In the genomic region with DNA sequence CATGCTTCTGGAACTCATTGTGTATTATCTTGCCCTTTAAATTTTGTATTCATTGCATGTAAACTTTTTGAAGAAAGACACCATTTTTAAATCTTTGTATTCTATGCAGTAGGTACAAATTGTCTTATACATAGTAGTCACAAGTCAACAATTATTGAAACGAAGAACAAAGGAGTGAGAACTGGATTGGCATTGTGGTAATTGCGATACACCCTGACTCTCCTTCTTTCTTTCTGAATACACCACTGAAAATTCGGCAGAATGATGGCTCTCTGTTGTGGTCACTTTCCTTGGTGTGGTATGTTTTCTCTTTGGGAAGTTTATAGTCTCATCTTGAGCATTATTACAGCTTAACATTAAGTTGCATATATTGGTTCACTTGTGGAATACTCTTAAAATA, we compare ENCODE assay signal across 33 cellular contexts.
"Had no signal": no experiment of that assay in that cellular context is flagged by ENCODE, and none has a peak within 500 bp of the region (broad histone marks: within the 10 kb centered on the region; RNA-seq: fewer than 3 reads in every experiment).

No MANE protein-coding gene starts in this region.

- H3K4me1 Mint-ChIP-seq: endodermal cell had no signal

- H3K27me3 ChIP-seq: ascending aorta, brain microvascular endothelial cell, dorsolateral prefrontal cortex, foreskin keratinocyte, gastrocnemius medialis, heart left ventricle had no signal

- H3K27me3 Mint-ChIP-seq: activated B cell treated with CpG ODN at 0.5 μM for 24 hours; activated CD4-positive, alpha-beta memory T cell treated with anti-CD3 and anti-CD28 coated beads for 36 hours; activated CD4-positive, alpha-beta T cell treated with anti-CD3 and anti-CD28 coated beads for 36 hours; activated CD4-positive, alpha-beta T cell treated with anti-CD3 and anti-CD28 coated beads, Interleukin-2, amount 10 ng/mL, durations not matched to agents 24 days and 14 days; activated CD8-positive, alpha-beta memory T cell treated with anti-CD3 and anti-CD28 coated beads, Interleukin-2, amount 10 ng/mL, durations not matched to agents 7 days and 5 days; activated naive CD4-positive, alpha-beta T cell treated with anti-CD3 and anti-CD28 coated beads, Interleukin-2, amount 50 U/mL, for 24 hours; activated naive CD8-positive, alpha-beta T cell treated with anti-CD3 and anti-CD28 coated beads, Interleukin-2, amount 10 ng/mL, durations not matched to agents 7 days and 5 days; central memory CD8-positive, alpha-beta T cell; dendritic cell treated with granulocyte-macrophage colony-stimulating factor and Interleukin-4, amounts not matched to agents 40 ng/mL and 50 ng/mL, for 4 days; T-helper 17 cell had no signal

- H3K27ac ChIP-seq: ascending aorta, brain microvascular endothelial cell, coronary artery, dorsolateral prefrontal cortex, foreskin keratinocyte, gastrocnemius medialis, heart left ventricle, WERI-Rb-1 had no signal

- H3K9me3 Mint-ChIP-seq: activated B cell treated with CpG ODN at 0.5 μM for 24 hours; activated CD4-positive, alpha-beta memory T cell treated with anti-CD3 and anti-CD28 coated beads for 36 hours; activated naive CD4-positive, alpha-beta T cell treated with anti-CD3 and anti-CD28 coated beads for 36 hours; activated naive CD4-positive, alpha-beta T cell treated with anti-CD3 and anti-CD28 coated beads, Interleukin-2, amount 50 U/mL, for 24 hours; activated T-cell treated with anti-CD3 and anti-CD28 coated beads, Interleukin-2, amount 50 U/mL, for 4 hours; central memory CD8-positive, alpha-beta T cell; endodermal cell had no signal

- H3K36me3 ChIP-seq: ascending aorta, brain microvascular endothelial cell, gastrocnemius medialis, heart left ventricle, WERI-Rb-1 had no signal

- H3K4me3 Mint-ChIP-seq: activated B cell treated with CpG ODN at 0.5 μM for 24 hours; activated CD4-positive, alpha-beta memory T cell treated with anti-CD3 and anti-CD28 coated beads for 36 hours; activated CD4-positive, alpha-beta T cell treated with anti-CD3 and anti-CD28 coated beads for 36 hours; activated CD4-positive, alpha-beta T cell treated with anti-CD3 and anti-CD28 coated beads, Interleukin-2, amount 10 ng/mL, durations not matched to agents 24 days and 14 days; activated CD8-positive, alpha-beta memory T cell treated with anti-CD3 and anti-CD28 coated beads, Interleukin-2, amount 10 ng/mL, durations not matched to agents 7 days and 5 days; activated CD8-positive, alpha-beta T cell treated with anti-CD3 and anti-CD28 coated beads, Interleukin-2, amount 10 ng/mL, durations not matched to agents 7 days and 5 days; activated naive CD4-positive, alpha-beta T cell treated with anti-CD3 and anti-CD28 coated beads for 36 hours; activated naive CD4-positive, alpha-beta T cell treated with anti-CD3 and anti-CD28 coated beads, Interleukin-2, amount 50 U/mL, for 24 hours; activated naive CD8-positive, alpha-beta T cell treated with anti-CD3 and anti-CD28 coated beads, Interleukin-2, amount 10 ng/mL, durations not matched to agents 7 days and 5 days; activated T-cell treated with anti-CD3 and anti-CD28 coated beads, Interleukin-2, amount 50 U/mL, for 4 hours; central memory CD8-positive, alpha-beta T cell; dendritic cell treated with granulocyte-macrophage colony-stimulating factor and Interleukin-4, amounts not matched to agents 40 ng/mL and 50 ng/mL, for 4 days; endodermal cell; T-helper 17 cell; T-helper 2 cell treated with Interferon-gamma antibody and Interleukin-4, amounts not matched to agents 5 μg/mL and 100 μg/mL, for 36 hours had no signal

- FAIRE-seq: bronchial epithelial cell had no signal

- H3K4me3 ChIP-seq: ascending aorta, coronary artery, dorsolateral prefrontal cortex, gastrocnemius medialis, heart left ventricle had no signal

- H3K4me1 ChIP-seq: foreskin keratinocyte, gastrocnemius medialis had no signal

- H3K27ac Mint-ChIP-seq: activated B cell treated with CpG ODN at 0.5 μM for 24 hours; activated CD4-positive, alpha-beta memory T cell treated with anti-CD3 and anti-CD28 coated beads for 36 hours; activated CD4-positive, alpha-beta T cell treated with anti-CD3 and anti-CD28 coated beads for 36 hours; activated CD4-positive, alpha-beta T cell treated with anti-CD3 and anti-CD28 coated beads, Interleukin-2, amount 10 ng/mL, durations not matched to agents 24 days and 14 days; activated CD8-positive, alpha-beta memory T cell treated with anti-CD3 and anti-CD28 coated beads, Interleukin-2, amount 10 ng/mL, durations not matched to agents 7 days and 5 days; activated CD8-positive, alpha-beta T cell treated with anti-CD3 and anti-CD28 coated beads, Interleukin-2, amount 10 ng/mL, durations not matched to agents 7 days and 5 days; activated naive CD4-positive, alpha-beta T cell treated with anti-CD3 and anti-CD28 coated beads for 36 hours; activated naive CD4-positive, alpha-beta T cell treated with anti-CD3 and anti-CD28 coated beads, Interleukin-2, amount 50 U/mL, for 24 hours; activated naive CD8-positive, alpha-beta T cell treated with anti-CD3 and anti-CD28 coated beads, Interleukin-2, amount 10 ng/mL, durations not matched to agents 7 days and 5 days; dendritic cell treated with granulocyte-macrophage colony-stimulating factor and Interleukin-4, amounts not matched to agents 40 ng/mL and 50 ng/mL, for 4 days; endodermal cell; T-helper 17 cell; T-helper 2 cell treated with Interferon-gamma antibody and Interleukin-4, amounts not matched to agents 5 μg/mL and 100 μg/mL, for 36 hours had no signal

- ATAC-seq: activated CD4-positive, alpha-beta T cell treated with anti-CD3 and anti-CD28 coated beads for 36 hours; activated CD8-positive, alpha-beta memory T cell treated with anti-CD3 and anti-CD28 coated beads, Interleukin-2, amount 10 ng/mL, durations not matched to agents 7 days and 5 days; activated CD8-positive, alpha-beta T cell treated with anti-CD3 and anti-CD28 coated beads, Interleukin-2, amount 10 ng/mL, durations not matched to agents 7 days and 5 days; esophagus mucosa; foreskin keratinocyte; gastrocnemius medialis; heart left ventricle; T-helper 17 cell had no signal

- DNase-seq: activated B cell treated with CpG ODN at 0.5 μM for 24 hours; activated CD4-positive, alpha-beta memory T cell treated with anti-CD3 and anti-CD28 coated beads for 36 hours; activated CD4-positive, alpha-beta T cell treated with anti-CD3 and anti-CD28 coated beads for 36 hours; activated CD4-positive, alpha-beta T cell treated with anti-CD3 and anti-CD28 coated beads, Interleukin-2, amount 10 ng/mL, durations not matched to agents 24 days and 14 days; activated CD4-positive, CD25-positive, alpha-beta regulatory T cell treated with anti-CD3 and anti-CD28 coated beads, Interleukin-2, amount 50 U/mL, for 72 hours; activated CD8-positive, alpha-beta memory T cell treated with anti-CD3 and anti-CD28 coated beads, Interleukin-2, amount 10 ng/mL, durations not matched to agents 7 days and 5 days; activated CD8-positive, alpha-beta memory T cell treated with anti-CD3 and anti-CD28 coated beads, Interleukin-2, amount 50 U/mL, for 4 hours; activated CD8-positive, alpha-beta T cell treated with anti-CD3 and anti-CD28 coated beads, Interleukin-2, amount 10 ng/mL, durations not matched to agents 7 days and 5 days; activated effector memory CD4-positive, alpha-beta T cell treated with Interleukin-2 at 50 U/mL for 16 hours; activated gamma-delta T cell treated with Interleukin-2 at 50 U/mL for 16 hours; activated naive CD4-positive, alpha-beta T cell treated with anti-CD3 and anti-CD28 coated beads for 36 hours; activated naive CD8-positive, alpha-beta T cell treated with anti-CD3 and anti-CD28 coated beads, Interleukin-2, amount 10 ng/mL, durations not matched to agents 7 days and 5 days; activated T-cell treated with anti-CD3 and anti-CD28 coated beads, Interleukin-2, amount 50 U/mL, for 4 hours; brain microvascular endothelial cell; dorsolateral prefrontal cortex; effector memory CD4-positive, alpha-beta T cell; endodermal cell; foreskin keratinocyte; gastrocnemius medialis; glutamatergic neuron; heart left ventricle; T-helper 1 cell; T-helper 17 cell; T1000; WERI-Rb-1 had no signal

- H3K9me3 ChIP-seq: ascending aorta, gastrocnemius medialis, heart left ventricle had no signal
